ENCODE assay signal across 1 cellular context in the genomic region with DNA sequence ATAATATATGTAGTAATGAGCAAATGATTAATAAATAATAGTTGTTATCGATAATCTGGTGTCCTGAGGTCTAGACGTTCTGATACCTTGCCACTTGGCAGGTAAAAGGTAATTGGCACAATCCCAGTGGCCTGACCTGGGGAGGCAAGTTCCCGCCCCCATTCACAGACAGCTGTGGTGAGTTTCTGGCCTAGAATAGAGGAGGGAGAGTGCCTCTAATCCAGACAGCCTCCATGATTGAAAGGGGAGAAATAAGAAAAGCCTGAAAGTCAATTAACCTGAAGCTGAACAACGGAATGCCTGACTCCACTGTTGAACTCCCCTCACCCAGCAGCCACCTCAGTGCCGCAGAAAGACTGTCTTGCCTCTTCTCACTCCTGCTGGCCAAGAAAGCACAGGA.
TF ChIP-seq lines count a peak whose summit lies in the region.

No MANE protein-coding gene starts in this region.

TF ChIP-seq in H1, 55 proteins besides CTCF, POLR2A, EP300 and RAD21 (continued from another document):
- TF ChIP-seq KDM5A (IDR thresholded peaks at IDR 0.05; ENCODE audit: low read length): no peak
- TF ChIP-seq JUN (IDR thresholded peaks at IDR 0.05; ENCODE audit: low read depth, low read length): no peak
- no peak for TF ChIP-seq EZH2 (IDR thresholded peaks at IDR 0.05; ENCODE audit: low read depth, low read length, severe bottlenecking)
- no peak for TF ChIP-seq E2F6 (IDR thresholded peaks at IDR 0.05)
TF ChIP-seq in H1: peak in this region for 0.
